Comparison of ENCODE assay signal across 1 cellular context in genomic region chr17:56727876-56728617, GRCh38.
TF ChIP-seq lines count a peak whose summit lies in the region.

No MANE protein-coding gene starts in this region.

TF ChIP-seq in SK-N-SH, 30 proteins besides CTCF, POLR2A, EP300 and RAD21 (continued from another document):
- TF ChIP-seq USF2 (IDR thresholded peaks at IDR 0.05; ENCODE audit: borderline replicate concordance, low read depth, low read length), result no peak
